In genomic region chr3:161305095-161305991, GRCh38 we compare ENCODE assay signal across 9 cellular contexts.
DNase-seq lines count a peak whose midpoint lies in the region; ATAC-seq, FAIRE-seq and TF ChIP-seq lines count a peak whose summit lies in the region.
"Had no signal": no experiment of that assay in that cellular context is flagged by ENCODE, and none has a peak within 500 bp of the region (broad histone marks: within the 10 kb centered on the region; RNA-seq: fewer than 3 reads in every experiment).

No MANE protein-coding gene starts in this region.

- TF ChIP-seq CTCF in adrenal gland (IDR thresholded peaks at IDR 0.05) (peak; percentile 49 to 67 (median 54)), lower lobe of right lung (IDR thresholded peaks at IDR 0.05) (peak; percentile 61)

- H3K9me3 ChIP-seq in adrenal gland (replicated peaks in 1 of 3) (no peaks in the 10 kb centered on the region), lower lobe of right lung (no peaks in the 10 kb centered on the region)

- intact Hi-C loops in adrenal gland (cut with DNase I) (no loop called here), lower lobe of right lung (cut with DNase I) (no loop called here)

- H3K27me3 ChIP-seq in adrenal gland, result no peaks in the 10 kb centered on the region
- H3K27me3 ChIP-seq in lower lobe of right lung (ENCODE audit: low read depth), result no peaks in the 10 kb centered on the region

- H3K36me3 ChIP-seq in adrenal gland (replicated peaks in 1 of 2) (no peaks in the 10 kb centered on the region), lower lobe of right lung (no peaks in the 10 kb centered on the region)

- peak in 1 of 7 donors; percentile 2 for DNase-seq in adrenal gland
- no peak for DNase-seq in lower lobe of right lung
- DNase-seq in GM19238 (ENCODE audit: insufficient read length, low spot score), result no peak
- DNase-seq in A172 (ENCODE audit: low spot score), result no peak
- DNase-seq in activated naive CD4-positive, alpha-beta T cell (lab: John Stamatoyannopoulos, UW), result no peak
- DNase-seq: naive B cell had no signal

- no peak for TF ChIP-seq POLR2A in adrenal gland (IDR thresholded peaks at IDR 0.05)

- H3K27ac ChIP-seq in adrenal gland, result no peak overlapping the region
- H3K27ac ChIP-seq in lower lobe of right lung, result no peak overlapping the region

- FAIRE-seq in G401.6 (lab: Jason Lieb, UNC), result peak; percentile 52

- ATAC-seq in HG02885 (IDR thresholded peaks at IDR 0.05; ENCODE audit: poor library complexity, unreplicated experiment) (peak; percentile 51), lower lobe of right lung (peak in 1 of 2 donors; percentile 19), HG02981 (IDR thresholded peaks at IDR 0.05; ENCODE audit: unreplicated experiment) (no peak)

- H3K4me1 ChIP-seq in adrenal gland (replicated peaks in 1 of 2) (no peaks in the 10 kb centered on the region), lower lobe of right lung (no peaks in the 10 kb centered on the region)

- no peak overlapping the region for H3K4me3 ChIP-seq in adrenal gland
- no peak overlapping the region for H3K4me3 ChIP-seq in lower lobe of right lung

- 91 to 98% (median 93%) methylated on average over 1 to 2 of the region's 2 CpGs for WGBS in adrenal gland, 4 donors
